In the genomic region with DNA sequence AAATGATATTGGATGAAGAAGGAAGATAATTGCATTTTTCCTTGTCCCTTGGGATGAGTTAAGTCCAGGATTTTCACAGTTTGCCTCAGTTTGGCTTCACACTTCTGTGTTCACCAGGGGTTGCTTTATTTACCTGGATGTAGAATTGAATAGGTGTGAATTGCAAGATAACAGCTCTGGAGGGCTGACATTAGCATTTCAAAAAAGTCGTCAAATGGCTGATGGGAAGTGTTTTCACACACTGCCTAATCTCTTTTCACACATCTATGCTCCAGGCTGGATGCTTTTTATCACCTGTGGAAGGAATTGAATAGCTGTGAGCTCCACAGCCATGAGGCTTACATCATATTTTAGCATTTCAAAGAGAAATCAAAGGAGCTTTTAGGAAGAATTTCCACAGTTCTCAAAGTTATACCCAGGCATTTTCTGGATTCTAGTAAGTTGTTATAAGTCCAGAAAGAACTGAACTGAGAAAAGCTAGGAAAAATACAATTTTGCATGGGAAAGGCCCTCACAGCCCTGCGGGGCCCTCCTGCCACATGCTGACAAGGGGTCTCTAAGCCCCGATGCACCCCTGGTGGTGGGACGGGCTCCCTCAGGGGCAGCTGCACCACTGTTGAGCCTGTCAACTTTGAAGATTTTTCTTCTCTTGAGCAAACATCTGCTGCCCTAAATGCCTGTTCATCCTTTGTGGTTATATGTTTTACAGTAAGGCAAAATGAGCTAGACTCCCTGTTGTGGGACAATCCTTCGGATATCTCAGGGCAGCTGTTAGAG, we compare ENCODE assay signal across 25 cellular contexts. TPM values are rescaled to one million over a fixed set of nuclear protein-coding genes. Genes with fewer than 3 reads are reported as not detected.
DNase-seq lines count a peak whose midpoint lies in the region; ATAC-seq, FAIRE-seq and TF ChIP-seq lines count a peak whose summit lies in the region.
"Had no signal": no experiment of that assay in that cellular context is flagged by ENCODE, and none has a peak within 500 bp of the region (broad histone marks: within the 10 kb centered on the region; RNA-seq: fewer than 3 reads in every experiment).

No MANE protein-coding gene starts in this region.

- H3K4me1 ChIP-seq in GM23338 (ENCODE audit: insufficient read depth) (peaks cover 13% of the 10 kb centered on the region), HUES64 (ENCODE audit: insufficient read depth, low read length) (no peaks in the 10 kb centered on the region), mesendoderm (ENCODE audit: control insufficient read depth, low read depth, low read length) (no peaks in the 10 kb centered on the region), thyroid gland (no peaks in the 10 kb centered on the region)

- H2BK15ac ChIP-seq in mesendoderm (replicated peaks; ENCODE audit: low read depth), result no peak overlapping the region

- no peak overlapping the region for H2AFZ ChIP-seq in GM23338

- FAIRE-seq in GM12891 (lab: Jason Lieb, UNC) (no peak), frontal cortex (lab: Jason Lieb, UNC) (no peak)

- 50% methylated on average over 5 of the region's 5 CpGs for WGBS in HUES64
- no CpG with 5 or more reads among the region's 5 CpGs for WGBS in mesendoderm (ENCODE audit: extremely low coverage, insufficient coverage, low lambda C conversion rate)
- 59 to 62% methylated on average over 5 of the region's 5 CpGs for WGBS in thyroid gland, 2 donors

- no peak overlapping the region for H4K8ac ChIP-seq in mesendoderm (ENCODE audit: low read depth, low read length)

- no peak overlapping the region for H3K9ac ChIP-seq in HUES64 (ENCODE audit: low read depth, low read length)
- H3K9ac ChIP-seq in mesendoderm (ENCODE audit: low read length), result no peak overlapping the region
- H3K9ac ChIP-seq: SK-N-SH had no signal

- H3K4me1 Mint-ChIP-seq in GM23338, result peaks cover 12% of the 10 kb centered on the region

- DNase-seq in GM23338 (ENCODE audit: low spot score) (peak; percentile 54), iPS DF 19.7 (ENCODE audit: low read depth, low spot score) (peak; percentile 82), mesendoderm (peak; percentile 97), GM12891 (ENCODE audit: insufficient read length, low spot score) (no peak), thyroid gland (no peak), frontal cortex (ENCODE audit: low spot score in 2 of 2) (no peak)
- DNase-seq: Calu3, DMS153, DND-41, GOT3, KBM-7, NCI-H1105 treated with DMSO at 0.1 percent for 48 hours, NCI-H146, NCI-H2029, NCI-H446, NCI-H524 treated with DMSO at 0.1 percent for 48 hours, NCI-H774, PC-3, SK-N-SH had no signal

- H3K4me2 ChIP-seq in GM23338 (no peak overlapping the region), mesendoderm (ENCODE audit: low read length) (no peak overlapping the region)
- H3K4me2 ChIP-seq: SK-N-SH had no signal

- no peak overlapping the region for H2AK5ac ChIP-seq in mesendoderm (ENCODE audit: low read length)

- H3K4me3 ChIP-seq in GM23338 (no peak overlapping the region), HUES64 (ENCODE audit: low read length) (no peak overlapping the region), mesendoderm (ENCODE audit: low read length) (no peak overlapping the region), thyroid gland (replicated peaks in 1 of 3) (no peak overlapping the region)

- H3K9me3 Mint-ChIP-seq in GM23338, result peaks cover 74% of the 10 kb centered on the region

- H3K27me3 Mint-ChIP-seq in GM23338 (ENCODE audit: insufficient read depth, low read depth, poor library complexity), result peaks cover 58% of the 10 kb centered on the region

- H3K36me3 ChIP-seq in GM23338 (ENCODE audit: insufficient read depth), result peaks cover 13% of the 10 kb centered on the region
- no peaks in the 10 kb centered on the region for H3K36me3 ChIP-seq in HUES64 (ENCODE audit: insufficient read depth, low read length)
- no peaks in the 10 kb centered on the region for H3K36me3 ChIP-seq in mesendoderm (ENCODE audit: control insufficient read depth, insufficient read depth, low read length)
- no peaks in the 10 kb centered on the region for H3K36me3 ChIP-seq in thyroid gland

- H3K9me3 ChIP-seq in HUES64 (ENCODE audit: insufficient read depth, low read depth, low read length), result peaks cover 48% of the 10 kb centered on the region
- H3K9me3 ChIP-seq in thyroid gland, result no peaks in the 10 kb centered on the region
- H3K9me3 ChIP-seq: SK-N-SH had no signal

- 0 out of 2 replicates have a peak overlapping the region, but pooled peaks have one; percentile 12 for H3K27ac ChIP-seq in GM23338 (ENCODE audit: low read depth)
- peak overlapping the region; percentile 88; the same call in 1 of the 2 replicates for H3K27ac ChIP-seq in HUES64 (ENCODE audit: low read depth, low read length)
- peak overlapping the region; percentile 98 for H3K27ac ChIP-seq in mesendoderm (ENCODE audit: low read depth, low read length)
- no peak overlapping the region for H3K27ac ChIP-seq in thyroid gland

- peak; percentile 90 for ATAC-seq in GM23338
- ATAC-seq: PC-3 had no signal

- TF ChIP-seq CTCF in GM23338 (conservative IDR thresholded peaks at IDR 0.05; ENCODE audit: low read depth in 2 of 2) (no peak), thyroid gland (IDR thresholded peaks at IDR 0.05) (no peak)

- H2BK120ac ChIP-seq in mesendoderm (ENCODE audit: low read depth, low read length), result peak overlapping the region; percentile 46

- H3K4me3 Mint-ChIP-seq in GM23338, result no peak overlapping the region

- peak overlapping the region; percentile 17 for H3K56ac ChIP-seq in mesendoderm (ENCODE audit: low read length)

- H3K27ac Mint-ChIP-seq in GM23338, result no peak overlapping the region

- intact Hi-C loops in thyroid gland (cut with DNase I), result no loop called here

- no peaks in the 10 kb centered on the region for H4K20me1 ChIP-seq in GM23338 (replicated peaks; ENCODE audit: insufficient read depth)

- no peaks in the 10 kb centered on the region for H3K79me1 ChIP-seq in mesendoderm (ENCODE audit: low read length)

- H3K79me2 ChIP-seq in GM23338 (replicated peaks; ENCODE audit: insufficient read depth) (no peaks in the 10 kb centered on the region), mesendoderm (ENCODE audit: control insufficient read depth, insufficient read depth, low read length) (no peaks in the 10 kb centered on the region)

- no peak overlapping the region for H3K4ac ChIP-seq in mesendoderm (ENCODE audit: low read depth, low read length)

- 0 out of 2 replicates have a peak, but pooled peaks cover 9% of the 10 kb centered on the region for H3K9me2 ChIP-seq in GM23338 (ENCODE audit: insufficient read depth)
- H3K9me2 ChIP-seq: SK-N-SH had no signal

- H3K18ac ChIP-seq in mesendoderm (ENCODE audit: low read length), result peak overlapping the region; percentile 91

- peaks cover 68% of the 10 kb centered on the region for H3K36me3 Mint-ChIP-seq in GM23338 (ENCODE audit: low read depth)

- H3K27me3 ChIP-seq in GM23338 (ENCODE audit: insufficient read depth) (0 out of 2 replicates have a peak, but pooled peaks cover 6% of the 10 kb centered on the region), HUES64 (ENCODE audit: insufficient read depth, low read length) (peaks cover 35% of the 10 kb centered on the region), mesendoderm (ENCODE audit: insufficient read depth, low read length, poor library complexity) (no peaks in the 10 kb centered on the region), thyroid gland (no peaks in the 10 kb centered on the region)

- no peak overlapping the region for H3K23ac ChIP-seq in mesendoderm (ENCODE audit: low read length)

- no peak overlapping the region for H4K5ac ChIP-seq in mesendoderm (ENCODE audit: low read length)

- peaks cover 14% of the 10 kb centered on the region for H3F3A ChIP-seq in GM23338 (replicated peaks; ENCODE audit: low read depth)

- H2BK5ac ChIP-seq in mesendoderm (ENCODE audit: low read length), result peak overlapping the region; percentile 8

- no peak for TF ChIP-seq POLR2A in GM12891 (IDR thresholded peaks at IDR 0.05; ENCODE audit: low read depth, low read length)
- no peak for TF ChIP-seq POLR2A in thyroid gland (IDR thresholded peaks at IDR 0.05)

TF ChIP-seq in GM23338, 12 proteins besides CTCF, POLR2A, EP300 and RAD21 (continues in another document):
- TF ChIP-seq NANOG (IDR thresholded peaks at IDR 0.05; ENCODE audit: borderline replicate concordance), result peak; percentile 97

TF ChIP-seq in GM12891, 5 proteins besides CTCF, POLR2A, EP300 and RAD21:
- no peak for TF ChIP-seq SPI1 (IDR thresholded peaks at IDR 0.05; ENCODE audit: low read depth, low read length)
- TF ChIP-seq TAF1 (IDR thresholded peaks at IDR 0.05; ENCODE audit: low read depth, low read length), result no peak
- TF ChIP-seq POLR2AphosphoS5 (IDR thresholded peaks at IDR 0.05; ENCODE audit: low read depth, low read length), result no peak
- TF ChIP-seq POU2F2 (IDR thresholded peaks at IDR 0.05; ENCODE audit: low read depth, low read length), result no peak
- TF ChIP-seq PAX5 (IDR thresholded peaks at IDR 0.05; ENCODE audit: insufficient read depth, low read length, severe bottlenecking), result no peak

RNA-seq across cellular contexts. Expression of a gene that starts 43.9 kb away (rescaled TPM):
- not detected in 2 replicates for total RNA-seq in GM23338 (2014; rRNA removed; shearing (Covaris generic))
- not detected in 2 replicates for polyA plus RNA-seq in GM23338 (2016; fragmentation: Nextera tagmentation; extraction: Ambion mirVana)
- polyA plus RNA-seq in HUES64 (2013, experiment 1 of 2), result not detected
- polyA plus RNA-seq in HUES64 (2013, experiment 2 of 2), result not detected
- not detected for polyA plus RNA-seq in mesendoderm (2013, experiment 1 of 2)
- not detected for polyA plus RNA-seq in mesendoderm (2013, experiment 2 of 2)
- not detected for polyA plus RNA-seq in GM12891 (2012; ENCODE audit: low read depth, missing spikeins)
- total RNA-seq in thyroid gland, result not detected
- not detected for total RNA-seq in frontal cortex
- total RNA-seq: A172, Calu3, HT-29, LHCN-M2, MCF 10A, PC-3 had no signal
- polyA plus RNA-seq: BJ, SK-N-SH had no signal

Comparison
In these comparisons a context has a peak if more than half of its experiments do, and no peak if none do; other contexts are left out.
1. DNase-seq: peak in GM23338 (single experiment), iPS DF 19.7 (single experiment) and mesendoderm (single experiment); none in GM12891 (single experiment), thyroid gland (0 of 2) and frontal cortex (0 of 2).
2. H3K27ac ChIP-seq: peak in GM23338 (single experiment), HUES64 (single experiment) and mesendoderm (single experiment); none in thyroid gland (0 of 3).